Comparison of ENCODE assay signal across 21 cellular contexts in genomic region chr10:666237-667012, GRCh38. TPM values are rescaled to one million over a fixed set of nuclear protein-coding genes. Genes with fewer than 3 reads are reported as not detected.
DNase-seq lines count a peak whose midpoint lies in the region; ATAC-seq and TF ChIP-seq lines count a peak whose summit lies in the region.
"Had no signal": no experiment of that assay in that cellular context is flagged by ENCODE, and none has a peak within 500 bp of the region (broad histone marks: within the 10 kb centered on the region; RNA-seq: fewer than 3 reads in every experiment).

No MANE protein-coding gene starts in this region.

- peaks cover 19% of the 10 kb centered on the region for H3K4me1 Mint-ChIP-seq in osteocyte (ENCODE audit: unreplicated experiment)
- H3K4me1 Mint-ChIP-seq: stimulated activated memory B cell treated with anti-CD40 and anti-IgM and Interleukin-4, amounts not matched to agents 10 μg/mL and 1 μg/mL and 100 μg/mL, for 72 hours had no signal

- DNase-seq in heart right ventricle (no peak), right atrium auricular region (ENCODE audit: low spot score) (no peak), fibroblast of mammary gland (ENCODE audit: low read depth) (no peak), osteocyte (ENCODE audit: extremely low spot score, unreplicated experiment) (peak; percentile 81), upper lobe of right lung (peak; percentile 48), inferior parietal cortex (ENCODE audit: extremely low spot score) (no peak), NCI-H1092 treated with DMSO at 0.1 percent for 48 hours (lab: John Stamatoyannopoulos, UW) (no peak), dermis blood vessel endothelial cell (no peak)
- DNase-seq: COR-L47; DND-41; effector memory CD4-positive, alpha-beta T cell; immature natural killer cell; NCI-H1048; NCI-H1930; OCI-M1; thyroid gland had no signal

- H3K9me3 ChIP-seq in heart right ventricle (no peaks in the 10 kb centered on the region), right atrium auricular region (no peaks in the 10 kb centered on the region), upper lobe of right lung (no peaks in the 10 kb centered on the region)
- H3K9me3 ChIP-seq: neutrophil, thyroid gland had no signal

- no peaks in the 10 kb centered on the region for H3K9me3 Mint-ChIP-seq in osteocyte (ENCODE audit: unreplicated experiment)
- H3K9me3 Mint-ChIP-seq: activated naive CD4-positive, alpha-beta T cell treated with anti-CD3 and anti-CD28 coated beads, Interleukin-2, amount 50 U/mL, for 72 hours; immature natural killer cell had no signal

- H3K4me1 ChIP-seq in heart right ventricle (peaks cover 2 to 41% (median 16%) of the 10 kb centered on the region in 9 donors), right atrium auricular region (peaks cover 0 to 31% of the 10 kb centered on the region in 2 donors), upper lobe of right lung (no peaks in the 10 kb centered on the region)

- H3K27me3 ChIP-seq in heart right ventricle (no peaks in the 10 kb centered on the region), right atrium auricular region (no peaks in the 10 kb centered on the region), upper lobe of right lung (no peaks in the 10 kb centered on the region)
- H3K27me3 ChIP-seq: thyroid gland had no signal

- peak in 2 of 8 donors; percentile 25 to 41 for ATAC-seq in heart right ventricle
- ATAC-seq in upper lobe of right lung = no peak
- ATAC-seq: activated naive CD4-positive, alpha-beta T cell treated with anti-CD3 and anti-CD28 coated beads, Interleukin-2, amount 50 U/mL, for 72 hours; GM12878; stimulated activated memory B cell treated with anti-CD40 and anti-IgM and Interleukin-4, amounts not matched to agents 10 μg/mL and 1 μg/mL and 100 μg/mL, for 72 hours had no signal

- no peaks in the 10 kb centered on the region for H3K36me3 ChIP-seq in heart right ventricle
- H3K36me3 ChIP-seq in right atrium auricular region = no peaks in the 10 kb centered on the region
- H3K36me3 ChIP-seq in upper lobe of right lung = no peaks in the 10 kb centered on the region
- H3K36me3 ChIP-seq: neutrophil, thyroid gland had no signal

- no peak overlapping the region for H3K27ac Mint-ChIP-seq in osteocyte (ENCODE audit: unreplicated experiment)
- H3K27ac Mint-ChIP-seq: activated naive CD4-positive, alpha-beta T cell treated with anti-CD3 and anti-CD28 coated beads, Interleukin-2, amount 50 U/mL, for 72 hours; immature natural killer cell; stimulated activated memory B cell treated with anti-CD40 and anti-IgM and Interleukin-4, amounts not matched to agents 10 μg/mL and 1 μg/mL and 100 μg/mL, for 72 hours had no signal

- intact Hi-C loops in heart right ventricle (cut with DNase I) = loop anchor here in 1 of 10 donors (10.0 kb wide), 1 partner anchor 152 kb away; no protein-coding TSS in a partner anchor
- intact Hi-C loops in upper lobe of right lung (cut with DNase I) = no loop called here

- H3K27ac ChIP-seq in heart right ventricle (peak overlapping the region in 1 of 10 donors; percentile 5), right atrium auricular region (no peak overlapping the region), upper lobe of right lung (no peak overlapping the region)
- H3K27ac ChIP-seq: 22Rv1, neutrophil, thyroid gland had no signal

- 90 to 91% methylated on average over 37 of the region's 37 CpGs for WGBS in heart right ventricle, 2 donors

- H3K36me3 Mint-ChIP-seq in osteocyte (ENCODE audit: unreplicated experiment) = no peaks in the 10 kb centered on the region
- H3K36me3 Mint-ChIP-seq: activated naive CD4-positive, alpha-beta T cell treated with anti-CD3 and anti-CD28 coated beads, Interleukin-2, amount 50 U/mL, for 72 hours; stimulated activated memory B cell treated with anti-CD40 and anti-IgM and Interleukin-4, amounts not matched to agents 10 μg/mL and 1 μg/mL and 100 μg/mL, for 72 hours had no signal

- H3K27me3 Mint-ChIP-seq in osteocyte (ENCODE audit: unreplicated experiment) = no peaks in the 10 kb centered on the region

- H3K4me3 ChIP-seq in heart right ventricle = peak overlapping the region in 6 of 10 donors; percentile 5 to 47 (median 40)
- peak overlapping the region in 1 of 2 donors; percentile 43 for H3K4me3 ChIP-seq in right atrium auricular region
- peak overlapping the region; percentile 33 for H3K4me3 ChIP-seq in fibroblast of mammary gland (ENCODE audit: control insufficient read depth, low read depth, low read length)
- peak overlapping the region; percentile 27 for H3K4me3 ChIP-seq in upper lobe of right lung
- H3K4me3 ChIP-seq: GM12878 had no signal

- no peak overlapping the region for H3K4me3 Mint-ChIP-seq in osteocyte (ENCODE audit: unreplicated experiment)
- H3K4me3 Mint-ChIP-seq: immature natural killer cell; stimulated activated memory B cell treated with anti-CD40 and anti-IgM and Interleukin-4, amounts not matched to agents 10 μg/mL and 1 μg/mL and 100 μg/mL, for 72 hours had no signal

- TF ChIP-seq CTCF in heart right ventricle (IDR thresholded peaks at IDR 0.05) = no peak
- TF ChIP-seq CTCF in right atrium auricular region (IDR thresholded peaks at IDR 0.05) = no peak
- no peak for TF ChIP-seq CTCF in fibroblast of mammary gland (conservative IDR thresholded peaks at IDR 0.05; ENCODE audit: control insufficient read depth, insufficient read depth, low read depth, low read length)
- TF ChIP-seq CTCF in osteocyte (IDR thresholded peaks at IDR 0.05) = no peak
- no peak for TF ChIP-seq CTCF in upper lobe of right lung (IDR thresholded peaks at IDR 0.05)

RNA-seq across cellular contexts. Expression of gene DIP2C, which starts 23.0 kb away (rescaled TPM):
- total RNA-seq in heart right ventricle = 10 to 100 TPM; 27.6 to 48.2 (median 35.4) TPM
- 1 to 10 TPM; 7.1 to 8.6 TPM for polyA plus RNA-seq in heart right ventricle
- 10 to 100 TPM; 21.1 to 23.8 TPM for total RNA-seq in right atrium auricular region
- total RNA-seq in osteocyte = 36.8 and 36.9 TPM in 2 replicates
- total RNA-seq in upper lobe of right lung = 17.3 TPM
- total RNA-seq in dermis blood vessel endothelial cell = 6.5 and 8.1 TPM in 2 replicates

Comparison
In these comparisons a context has a peak if more than half of its experiments do, and no peak if none do; other contexts are left out.
1. DNase-seq: peak in osteocyte (single experiment) and upper lobe of right lung (single experiment); none in heart right ventricle (0 of 2), right atrium auricular region (single experiment), fibroblast of mammary gland (single experiment), inferior parietal cortex (single experiment), NCI-H1092 treated with DMSO at 0.1 percent for 48 hours (single experiment) and dermis blood vessel endothelial cell (single experiment).